ENCODE assay signal across 8 cellular contexts in genomic region chr15:78988361-78988911, GRCh38.
DNase-seq lines count a peak whose midpoint lies in the region; ATAC-seq lines count a peak whose summit lies in the region.

No MANE protein-coding gene starts in this region.

- H3K27ac Mint-ChIP-seq in stimulated activated naive B cell treated with anti-CD40 and anti-IgM and Interleukin-4, amounts not matched to agents 10 μg/mL and 1 μg/mL and 100 μg/mL, for 72 hours: peak overlapping the region; percentile 77

- H3K27me3 Mint-ChIP-seq in stimulated activated naive B cell treated with anti-CD40 and anti-IgM and Interleukin-4, amounts not matched to agents 10 μg/mL and 1 μg/mL and 100 μg/mL, for 72 hours: peaks cover 5 to 20% of the 10 kb centered on the region in 2 donors

- peak overlapping the region; percentile 58 for H3K27ac ChIP-seq in angular gyrus (ENCODE audit: low read depth, low read length)

- peak; percentile 73 for ATAC-seq in GM18861 (IDR thresholded peaks at IDR 0.05; ENCODE audit: unreplicated experiment)
- peak; percentile 80 to 83 for ATAC-seq in stimulated activated naive B cell treated with anti-CD40 and anti-IgM and Interleukin-4, amounts not matched to agents 10 μg/mL and 1 μg/mL and 100 μg/mL, for 72 hours (replicated peaks)
- ATAC-seq in HG02970 (IDR thresholded peaks at IDR 0.05; ENCODE audit: low FRiP score, unreplicated experiment): no peak
- no peak for ATAC-seq in HG03025 (IDR thresholded peaks at IDR 0.05; ENCODE audit: low FRiP score, unreplicated experiment)
- no peak for ATAC-seq in GM21576 (IDR thresholded peaks at IDR 0.05; ENCODE audit: unreplicated experiment)

- H3K4me1 Mint-ChIP-seq in stimulated activated naive B cell treated with anti-CD40 and anti-IgM and Interleukin-4, amounts not matched to agents 10 μg/mL and 1 μg/mL and 100 μg/mL, for 72 hours: peaks cover 25 to 39% of the 10 kb centered on the region in 2 donors

- H3K36me3 Mint-ChIP-seq in stimulated activated naive B cell treated with anti-CD40 and anti-IgM and Interleukin-4, amounts not matched to agents 10 μg/mL and 1 μg/mL and 100 μg/mL, for 72 hours: peaks cover 7 to 11% of the 10 kb centered on the region in 2 donors

- no peak overlapping the region for H3K4me3 Mint-ChIP-seq in stimulated activated naive B cell treated with anti-CD40 and anti-IgM and Interleukin-4, amounts not matched to agents 10 μg/mL and 1 μg/mL and 100 μg/mL, for 72 hours

- H3K9me3 Mint-ChIP-seq in stimulated activated naive B cell treated with anti-CD40 and anti-IgM and Interleukin-4, amounts not matched to agents 10 μg/mL and 1 μg/mL and 100 μg/mL, for 72 hours: no peaks in the 10 kb centered on the region

- peak; percentile 99 for DNase-seq in HS-27A (ENCODE audit: low read depth)
- DNase-seq in hippocampal formation (lab: John Stamatoyannopoulos, UW): peak; percentile 26 to 48
- no peak for DNase-seq in stimulated activated naive B cell treated with anti-CD40 and anti-IgM and Interleukin-4, amounts not matched to agents 10 μg/mL and 1 μg/mL and 100 μg/mL, for 72 hours

Comparison
In these comparisons a context has a peak if more than half of its experiments do, and no peak if none do; other contexts are left out.
1. ATAC-seq: peak in GM18861 (single experiment) and stimulated activated naive B cell treated with anti-CD40 and anti-IgM and Interleukin-4, amounts not matched to agents 10 μg/mL and 1 μg/mL and 100 μg/mL, for 72 hours (2 of 2); none in HG02970 (single experiment), HG03025 (single experiment) and GM21576 (single experiment).